9 cellular contexts compared by ENCODE assay signal in the genomic region with DNA sequence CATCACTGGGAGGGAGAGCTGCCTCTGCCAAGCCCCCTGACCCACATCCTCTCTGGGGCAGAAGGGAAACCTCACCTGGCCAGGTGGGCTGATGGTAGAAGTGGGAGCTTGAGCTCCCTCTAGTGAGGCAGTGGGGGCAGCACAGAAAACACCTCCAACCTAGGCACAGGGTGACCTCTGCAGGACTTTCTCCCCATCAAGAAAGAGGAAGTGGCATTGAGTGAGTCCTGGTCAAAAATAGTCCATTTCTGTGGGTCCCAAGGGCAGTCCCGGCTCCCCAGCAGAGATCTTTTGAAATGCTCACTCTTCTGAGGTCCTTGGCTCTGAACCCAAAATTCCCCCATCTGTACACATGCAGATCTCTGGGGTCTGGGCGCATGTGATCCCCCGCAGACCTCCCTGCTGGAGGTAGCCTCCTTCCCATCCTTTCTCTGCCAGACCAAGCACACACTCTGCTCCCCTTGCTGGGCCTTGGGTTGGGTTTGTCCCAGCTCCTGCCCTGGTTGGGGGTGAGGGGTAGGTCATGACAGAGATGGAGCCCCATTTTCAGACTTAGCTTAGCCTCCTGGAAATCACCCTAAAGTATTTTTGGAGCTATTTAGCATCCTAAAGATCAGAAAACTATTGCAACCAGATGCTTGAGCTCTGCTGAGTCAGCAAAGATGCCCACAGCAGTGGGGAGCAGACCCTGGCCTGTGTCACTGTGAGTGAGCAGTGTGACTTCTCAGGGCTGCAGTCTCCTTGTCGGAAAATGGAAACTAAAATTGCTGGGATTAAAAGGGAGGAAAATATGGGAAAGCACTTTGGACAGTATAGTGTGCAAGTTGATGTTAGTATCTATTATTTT. TPM values are rescaled to one million over a fixed set of nuclear protein-coding genes. Genes with fewer than 3 reads are reported as not detected.
A peak's percentile ranks its signal among the peaks of the same experiment; 100 is the strongest.
DNase-seq lines count a peak whose midpoint lies in the region; ATAC-seq, FAIRE-seq and TF ChIP-seq lines count a peak whose summit lies in the region.
"Had no signal": no experiment of that assay in that cellular context is flagged by ENCODE, and none has a peak within 500 bp of the region (broad histone marks: within the 10 kb centered on the region; RNA-seq: fewer than 3 reads in every experiment).

No MANE protein-coding gene starts in this region.

- H3K4me1 ChIP-seq in kidney (ENCODE audit: control insufficient read depth in 1 of 2, insufficient read depth in 1 of 2, low read depth in 1 of 2, low read length in 2 of 2) (no peaks in the 10 kb centered on the region), suprapubic skin (peaks cover 9% of the 10 kb centered on the region)

- intact Hi-C loops in kidney (cut with DNase I), result no loop called here

- H3K4me3 ChIP-seq in kidney (ENCODE audit: low read length in 2 of 2) (no peak overlapping the region), suprapubic skin (no peak overlapping the region)

- 88% methylated on average over 4 of the region's 4 CpGs for WGBS in suprapubic skin

- H3K9ac ChIP-seq in kidney (ENCODE audit: low read length in 2 of 2), result no peak overlapping the region

- H3K9me3 ChIP-seq in kidney (ENCODE audit: control insufficient read depth in 1 of 2, low read length in 2 of 2) (no peaks in the 10 kb centered on the region), suprapubic skin (no peaks in the 10 kb centered on the region)

- ATAC-seq in HG02623 (IDR thresholded peaks at IDR 0.05; ENCODE audit: unreplicated experiment) (peak; percentile 80), GM18870 (IDR thresholded peaks at IDR 0.05; ENCODE audit: unreplicated experiment) (no peak)
- peak; percentile 83 for ATAC-seq in activated T-cell treated with anti-CD3 and anti-CD28 coated beads, Interleukin-2, amount 50 U/mL, for 72 hours (replicated peaks in 1 of 2)
- peak; percentile 79 for ATAC-seq in stimulated activated naive CD8-positive, alpha-beta T cell treated with anti-CD3 and anti-CD28 coated beads, Interleukin-15, amount 100 ng/mL, for 72 hours

- peak; percentile 99 for TF ChIP-seq CTCF in GM13977 (IDR thresholded peaks at IDR 0.05; ENCODE audit: extremely low read depth, insufficient read depth, missing control alignments)
- TF ChIP-seq CTCF in kidney (IDR thresholded peaks at IDR 0.05; ENCODE audit: borderline replicate concordance, extremely low read depth, insufficient read depth), result peak; percentile 22
- peak in 1 of 2 donors; percentile 9 for TF ChIP-seq CTCF in suprapubic skin (IDR thresholded peaks at IDR 0.05)

- in situ Hi-C loops in GM13977 (cut with MboI; ENCODE audit: low pct_unique_long_range_greater_than_20kb, low sequenced_read_pairs, unreplicated experiment), result no loop called here

- no peaks in the 10 kb centered on the region for H3K27me3 Mint-ChIP-seq in activated T-cell treated with anti-CD3 and anti-CD28 coated beads, Interleukin-2, amount 50 U/mL, for 72 hours (ENCODE audit: low read depth)
- H3K27me3 Mint-ChIP-seq in stimulated activated naive CD8-positive, alpha-beta T cell treated with anti-CD3 and anti-CD28 coated beads, Interleukin-15, amount 100 ng/mL, for 72 hours, result no peaks in the 10 kb centered on the region

- H3K4me1 Mint-ChIP-seq in activated T-cell treated with anti-CD3 and anti-CD28 coated beads, Interleukin-2, amount 50 U/mL, for 72 hours (ENCODE audit: low read depth), result peaks cover 36% of the 10 kb centered on the region
- H3K4me1 Mint-ChIP-seq in stimulated activated naive CD8-positive, alpha-beta T cell treated with anti-CD3 and anti-CD28 coated beads, Interleukin-15, amount 100 ng/mL, for 72 hours, result peaks cover 41% of the 10 kb centered on the region

- H3K27ac ChIP-seq in kidney (ENCODE audit: low read depth in 2 of 2, low read length in 2 of 2), result no peak overlapping the region
- no peak overlapping the region for H3K27ac ChIP-seq in suprapubic skin

- FAIRE-seq in kidney (lab: Jason Lieb, UNC), result no peak

- no peak overlapping the region for H3K4me3 Mint-ChIP-seq in activated T-cell treated with anti-CD3 and anti-CD28 coated beads, Interleukin-2, amount 50 U/mL, for 72 hours
- no peak overlapping the region for H3K4me3 Mint-ChIP-seq in stimulated activated naive CD8-positive, alpha-beta T cell treated with anti-CD3 and anti-CD28 coated beads, Interleukin-15, amount 100 ng/mL, for 72 hours

- no peaks in the 10 kb centered on the region for H3K27me3 ChIP-seq in suprapubic skin

- no peak for TF ChIP-seq EP300 in suprapubic skin (IDR thresholded peaks at IDR 0.05)

- H3K36me3 ChIP-seq in kidney (ENCODE audit: control insufficient read depth in 1 of 2, insufficient read depth in 2 of 2, low read length in 2 of 2), result no peaks in the 10 kb centered on the region
- no peaks in the 10 kb centered on the region for H3K36me3 ChIP-seq in suprapubic skin

- TF ChIP-seq POLR2A in suprapubic skin (IDR thresholded peaks at IDR 0.05), result no peak

- H3K36me3 Mint-ChIP-seq in activated T-cell treated with anti-CD3 and anti-CD28 coated beads, Interleukin-2, amount 50 U/mL, for 72 hours (ENCODE audit: insufficient read depth in 2 of 2), result no peaks in the 10 kb centered on the region

- peak; percentile 71 for DNase-seq in GM13977 (ENCODE audit: low spot score)
- peak; percentile 50 for DNase-seq in NOMO-1 treated with DMSO at 0.1 percent for 48 hours (lab: John Stamatoyannopoulos, UW; ENCODE audit: unreplicated experiment)
- peak; percentile 64 to 66 for DNase-seq in activated T-cell treated with anti-CD3 and anti-CD28 coated beads, Interleukin-2, amount 50 U/mL, for 72 hours
- DNase-seq in kidney, result no peak
- DNase-seq in stimulated activated naive CD8-positive, alpha-beta T cell treated with anti-CD3 and anti-CD28 coated beads, Interleukin-15, amount 100 ng/mL, for 72 hours, result peak; percentile 47 to 60
- no peak for DNase-seq in suprapubic skin (ENCODE audit: low spot score in 2 of 2)

- H3K27ac Mint-ChIP-seq in activated T-cell treated with anti-CD3 and anti-CD28 coated beads, Interleukin-2, amount 50 U/mL, for 72 hours, result no peak overlapping the region
- H3K27ac Mint-ChIP-seq in stimulated activated naive CD8-positive, alpha-beta T cell treated with anti-CD3 and anti-CD28 coated beads, Interleukin-15, amount 100 ng/mL, for 72 hours, result no peak overlapping the region

- H3K9me3 Mint-ChIP-seq in activated T-cell treated with anti-CD3 and anti-CD28 coated beads, Interleukin-2, amount 50 U/mL, for 72 hours, result no peaks in the 10 kb centered on the region
- H3K9me3 Mint-ChIP-seq in stimulated activated naive CD8-positive, alpha-beta T cell treated with anti-CD3 and anti-CD28 coated beads, Interleukin-15, amount 100 ng/mL, for 72 hours, result no peaks in the 10 kb centered on the region

RNA-seq across cellular contexts. Expression of a gene that starts 41.6 kb away (rescaled TPM):
- 100 to 1,000 TPM; 162 to 190 TPM for total RNA-seq in activated T-cell treated with anti-CD3 and anti-CD28 coated beads, Interleukin-2, amount 50 U/mL, for 72 hours
- 48.8 TPM for total RNA-seq in kidney
- 4.6 TPM for polyA plus RNA-seq in kidney (ENCODE audit: insufficient read depth, low read depth, low replicate concordance)
- total RNA-seq in suprapubic skin, result 1 to 10 TPM in 3 of 4 donors, not detected in 1; 1.5 to 8.9 (median 7.7) TPM
- total RNA-seq: NCI-H460 had no signal

RNA-seq across cellular contexts. Expression of a gene that starts 50.0 kb away (rescaled TPM):
- total RNA-seq in activated T-cell treated with anti-CD3 and anti-CD28 coated beads, Interleukin-2, amount 50 U/mL, for 72 hours, result not detected
- total RNA-seq in kidney (4.5 TPM), suprapubic skin (1 to 10 TPM; 1.3 to 3.7 (median 1.9) TPM)
- polyA plus RNA-seq in kidney (ENCODE audit: insufficient read depth, low read depth, low replicate concordance), result 2.1 TPM
- total RNA-seq: NCI-H460 had no signal

Comparison
In these comparisons a context has a peak if more than half of its experiments do, and no peak if none do; other contexts are left out.
1. DNase-seq: peak in GM13977 (single experiment), NOMO-1 treated with DMSO at 0.1 percent for 48 hours (single experiment), activated T-cell treated with anti-CD3 and anti-CD28 coated beads, Interleukin-2, amount 50 U/mL, for 72 hours (2 of 2) and stimulated activated naive CD8-positive, alpha-beta T cell treated with anti-CD3 and anti-CD28 coated beads, Interleukin-15, amount 100 ng/mL, for 72 hours (2 of 2); none in kidney (single experiment) and suprapubic skin (0 of 2).